8 cellular contexts compared by ENCODE assay signal in genomic region chr7:98021588-98022351, GRCh38. TPM values are rescaled to one million over a fixed set of nuclear protein-coding genes. Genes with fewer than 3 reads are reported as not detected.
DNase-seq lines count a peak whose midpoint lies in the region; ATAC-seq and TF ChIP-seq lines count a peak whose summit lies in the region.

No MANE protein-coding gene starts in this region.

- H3K36me3 Mint-ChIP-seq in HFFc6 (ENCODE audit: low read depth), result no peaks in the 10 kb centered on the region
- no peaks in the 10 kb centered on the region for H3K36me3 Mint-ChIP-seq in activated naive CD8-positive, alpha-beta T cell treated with anti-CD3 and anti-CD28 coated beads, Interleukin-2, amount 50 U/mL, for 24 hours (ENCODE audit: low read depth)

- peak; percentile 92 for ATAC-seq in activated naive CD8-positive, alpha-beta T cell treated with anti-CD3 and anti-CD28 coated beads, Interleukin-2, amount 50 U/mL, for 24 hours
- ATAC-seq in left cardiac atrium (peak; percentile 87 to 90), GM18870 (IDR thresholded peaks at IDR 0.05; ENCODE audit: unreplicated experiment) (no peak)

- no peak overlapping the region for H3K27ac Mint-ChIP-seq in HFFc6
- H3K27ac Mint-ChIP-seq in activated naive CD8-positive, alpha-beta T cell treated with anti-CD3 and anti-CD28 coated beads, Interleukin-2, amount 50 U/mL, for 24 hours, result no peak overlapping the region

- no peaks in the 10 kb centered on the region for H3K9me3 Mint-ChIP-seq in HFFc6
- H3K9me3 Mint-ChIP-seq in activated naive CD8-positive, alpha-beta T cell treated with anti-CD3 and anti-CD28 coated beads, Interleukin-2, amount 50 U/mL, for 24 hours, result no peaks in the 10 kb centered on the region

- TF ChIP-seq CTCF in HFFc6 (IDR thresholded peaks at IDR 0.05), result peak; percentile 99

- peaks cover 24% of the 10 kb centered on the region for H3K27me3 Mint-ChIP-seq in HFFc6 (ENCODE audit: insufficient read depth)
- H3K27me3 Mint-ChIP-seq in activated naive CD8-positive, alpha-beta T cell treated with anti-CD3 and anti-CD28 coated beads, Interleukin-2, amount 50 U/mL, for 24 hours, result peaks cover 7% of the 10 kb centered on the region

- no peaks in the 10 kb centered on the region for H3K4me1 Mint-ChIP-seq in HFFc6 (ENCODE audit: low read depth)
- H3K4me1 Mint-ChIP-seq in activated naive CD8-positive, alpha-beta T cell treated with anti-CD3 and anti-CD28 coated beads, Interleukin-2, amount 50 U/mL, for 24 hours, result peaks cover 3% of the 10 kb centered on the region

- intact Hi-C loops in left cardiac atrium (cut with DNase I), result loop anchor here (2.0 to 10.0 kb wide), 4 partner anchors 83 to 221 kb away; partner anchors contain the start of gene LMTK2 (in 1 of the 2)

- DNase-seq in EL (peak; percentile 56), HFFc6 (peak; percentile 41), NCI-H1417 treated with DMSO at 0.1 percent for 48 hours (lab: John Stamatoyannopoulos, UW) (peak; percentile 18), T-helper 1 cell (peak; percentile 36 to 73 (median 66)), left cardiac atrium (peak; percentile 77), retina (peak; percentile 81)
- DNase-seq in activated naive CD8-positive, alpha-beta T cell treated with anti-CD3 and anti-CD28 coated beads, Interleukin-2, amount 50 U/mL, for 24 hours, result peak; percentile 88

- no peak overlapping the region for H3K4me3 Mint-ChIP-seq in HFFc6
- no peak overlapping the region for H3K4me3 Mint-ChIP-seq in activated naive CD8-positive, alpha-beta T cell treated with anti-CD3 and anti-CD28 coated beads, Interleukin-2, amount 50 U/mL, for 24 hours

RNA-seq across cellular contexts. Expression of gene OCM2, which starts 31.8 kb away (rescaled TPM):
- not detected for total RNA-seq in HFFc6 (2021; fragmentation: NEBNext Ultra II Directional; extraction: Animal tissue kit (Norgen Biotek cat#: 25700))
- not detected for total RNA-seq in left cardiac atrium

Comparison
In these comparisons a context has a peak if more than half of its experiments do, and no peak if none do; other contexts are left out.
1. DNase-seq: peak in every context shown above with its lines; median percentile 88 in activated naive CD8-positive, alpha-beta T cell treated with anti-CD3 and anti-CD28 coated beads, Interleukin-2, amount 50 U/mL, for 24 hours; 81 in retina; 77 in left cardiac atrium; 66 in T-helper 1 cell; 56 in EL; 41 in HFFc6; 18 in NCI-H1417 treated with DMSO at 0.1 percent for 48 hours.